1 cellular context compared by ENCODE assay signal in genomic region chr2:37324786-37325624, GRCh38.
TF ChIP-seq lines count a peak whose summit lies in the region.

PRKD3 (minus strand) TSS chr2:37324833; CDS start chr2:37316524, 8,309 bp downstream.

TF ChIP-seq in K562, 482 proteins besides CTCF, POLR2A, EP300 and RAD21 (continued from another document and continues in another):
- TF ChIP-seq THRB (CRISPR knock-in tag; conservative IDR thresholded peaks at IDR 0.05) (no peak), GMEB1 (CRISPR knock-in tag; IDR thresholded peaks at IDR 0.05) (no peak), HNRNPUL1 (IDR thresholded peaks at IDR 0.05; ENCODE audit: low read length) (no peak), CREM (IDR thresholded peaks at IDR 0.05; ENCODE audit: low read depth) (no peak), ZNF639 (CRISPR knock-in tag; conservative IDR thresholded peaks at IDR 0.05 in 1 of 2, IDR thresholded peaks at IDR 0.05 in 1 of 2) (peak in 1 of 2 experiments; percentile 20; a peak in 2 of 4 replicates), PTTG1 (tag; IDR thresholded peaks at IDR 0.05; ENCODE audit: low read depth) (no peak), MYNN (IDR thresholded peaks at IDR 0.05) (no peak), MYNN (CRISPR knock-in tag; IDR thresholded peaks at IDR 0.05) (no peak), ZNF766 (CRISPR knock-in tag; conservative IDR thresholded peaks at IDR 0.05) (no peak), IFI16 (CRISPR knock-in tag; IDR thresholded peaks at IDR 0.05) (no peak), SUPT5H (IDR thresholded peaks at IDR 0.05) (0 out of 2 replicates have a peak, but pooled peaks have one; percentile 42), TAL1 (IDR thresholded peaks at IDR 0.05) (no peak), JUN (IDR thresholded peaks at IDR 0.05; ENCODE audit: borderline replicate concordance, low read depth, low read length) (no peak), JUN (CRISPR knock-in tag; IDR thresholded peaks at IDR 0.05; ENCODE audit: borderline replicate concordance) (no peak), U2AF2 (optimal IDR thresholded peaks at IDR 0.05; ENCODE audit: low read depth, low read length) (no peak), BCL6 (CRISPR knock-in tag; IDR thresholded peaks at IDR 0.05) (no peak), XRCC3 (IDR thresholded peaks at IDR 0.05) (no peak), ZNF316 (IDR thresholded peaks at IDR 0.05) (peak; percentile 23; the same call in 1 of the 2 replicates), STAT5A (IDR thresholded peaks at IDR 0.05; ENCODE audit: borderline replicate concordance, low read length) (no peak), NR3C1 (CRISPR knock-in tag; IDR thresholded peaks at IDR 0.05) (no peak), FOXJ2 (tag; IDR thresholded peaks at IDR 0.05) (no peak), ZNF217 (CRISPR knock-in tag; IDR thresholded peaks at IDR 0.05) (no peak), GTF2F1 (IDR thresholded peaks at IDR 0.05; ENCODE audit: low read depth, low read length) (no peak), ZSCAN32 (CRISPR knock-in tag; IDR thresholded peaks at IDR 0.05) (no peak), ATF3 (IDR thresholded peaks at IDR 0.05) (no peak), ATF3 (CRISPR knock-in tag; conservative IDR thresholded peaks at IDR 0.05) (no peak), ZFP1 (CRISPR knock-in tag; IDR thresholded peaks at IDR 0.05) (no peak), ARID2 (IDR thresholded peaks at IDR 0.05) (no peak), PATZ1 (CRISPR knock-in tag; IDR thresholded peaks at IDR 0.05; ENCODE audit: borderline replicate concordance) (no peak), ZNF175 (CRISPR knock-in tag; IDR thresholded peaks at IDR 0.05; ENCODE audit: low read depth) (no peak), SAFB (IDR thresholded peaks at IDR 0.05; ENCODE audit: borderline replicate concordance, low read depth, low read length) (no peak), CXXC5 (CRISPR knock-in tag; IDR thresholded peaks at IDR 0.05) (peak; percentile 70), LCOR (CRISPR knock-in tag; IDR thresholded peaks at IDR 0.05) (no peak), TEAD4 (IDR thresholded peaks at IDR 0.05; ENCODE audit: low read length) (no peak), TEAD4 (CRISPR knock-in tag; IDR thresholded peaks at IDR 0.05; ENCODE audit: borderline replicate concordance) (no peak), HSF4 (CRISPR knock-in tag; IDR thresholded peaks at IDR 0.05; ENCODE audit: borderline replicate concordance) (no peak), TAF9B (IDR thresholded peaks at IDR 0.05; ENCODE audit: partially characterized antibody) (no peak), ZNF354B (CRISPR knock-in tag; IDR thresholded peaks at IDR 0.05) (no peak), RCOR1 (IDR thresholded peaks at IDR 0.05; ENCODE audit: borderline replicate concordance in 1 of 2, low read depth in 2 of 2, low read length in 2 of 2) (no peak), CBX5 (IDR thresholded peaks at IDR 0.05; ENCODE audit: borderline replicate concordance, low read depth) (no peak), ZNF24 (IDR thresholded peaks at IDR 0.05) (no peak), ESRRB (CRISPR knock-in tag; IDR thresholded peaks at IDR 0.05; ENCODE audit: borderline replicate concordance) (no peak), PCBP2 (IDR thresholded peaks at IDR 0.05; ENCODE audit: low read depth, low read length, poor library complexity, severe bottlenecking) (no peak), POLR2G (IDR thresholded peaks at IDR 0.05; ENCODE audit: low read depth, low read length) (peak; percentile 78), ZNF124 (CRISPR knock-in tag; IDR thresholded peaks at IDR 0.05) (no peak), MNT (conservative IDR thresholded peaks at IDR 0.05) (peak in 1 of 2 experiments; percentile 53; a peak in 1 of 4 replicates), SMARCB1 (IDR thresholded peaks at IDR 0.05; ENCODE audit: insufficient read length, low read depth) (no peak), HOMEZ (CRISPR knock-in tag; IDR thresholded peaks at IDR 0.05) (no peak), RBFOX2 (IDR thresholded peaks at IDR 0.05; ENCODE audit: low read depth, low read length) (peak; percentile 59; the same call in 1 of the 2 replicates), NFATC3 (IDR thresholded peaks at IDR 0.05) (no peak), L3MBTL2 (IDR thresholded peaks at IDR 0.05) (peak; percentile 86), LARP7 (IDR thresholded peaks at IDR 0.05) (no peak), VEZF1 (CRISPR knock-in tag; IDR thresholded peaks at IDR 0.05) (peak; percentile 98), SMARCC2 (IDR thresholded peaks at IDR 0.05; ENCODE audit: low read depth) (no peak), TAF7 (tag; IDR thresholded peaks at IDR 0.05) (no peak), RBM22 (IDR thresholded peaks at IDR 0.05; ENCODE audit: low read depth, low read length, poor library complexity, severe bottlenecking) (no peak), ZBTB11 (CRISPR knock-in tag; IDR thresholded peaks at IDR 0.05) (no peak; a peak in 1 of 6 replicates), ZNF184 (CRISPR knock-in tag; IDR thresholded peaks at IDR 0.05) (no peak), ZNF274 (IDR thresholded peaks at IDR 0.05; ENCODE audit: borderline replicate concordance, low read depth, low read length) (no peak), IRF2 (CRISPR knock-in tag; IDR thresholded peaks at IDR 0.05) (no peak), ZKSCAN3 (CRISPR knock-in tag; IDR thresholded peaks at IDR 0.05) (no peak), JUND (IDR thresholded peaks at IDR 0.05; ENCODE audit: borderline replicate concordance, low read depth, low read length) (no peak), JUND (tag; IDR thresholded peaks at IDR 0.05; ENCODE audit: borderline replicate concordance, low read depth, low read length) (no peak), BRD4 (IDR thresholded peaks at IDR 0.05) (no peak), ZNF232 (CRISPR knock-in tag; IDR thresholded peaks at IDR 0.05) (peak; percentile 59; the same call in 1 of the 2 replicates)
